ENCODE assay signal across 1 cellular context in genomic region chr15:45314960-45315359, GRCh38.
TF ChIP-seq lines count a peak whose summit lies in the region.

No MANE protein-coding gene starts in this region.

TF ChIP-seq in H1, 55 proteins besides CTCF, POLR2A, EP300 and RAD21 (continued from another document):
- TF ChIP-seq CHD7 (IDR thresholded peaks at IDR 0.05; ENCODE audit: insufficient replicate concordance, low read length), result no peak
